7 cellular contexts compared by ENCODE assay signal in genomic region chr2:197088694-197089093, GRCh38.
DNase-seq lines count a peak whose midpoint lies in the region; ATAC-seq and TF ChIP-seq lines count a peak whose summit lies in the region.

No MANE protein-coding gene starts in this region.

- H3F3A ChIP-seq in GM23338 (replicated peaks; ENCODE audit: low read depth): no peaks in the 10 kb centered on the region

- no peaks in the 10 kb centered on the region for H3K36me3 ChIP-seq in GM23338 (ENCODE audit: insufficient read depth)
- H3K36me3 ChIP-seq in fibroblast of lung (ENCODE audit: control insufficient read depth, insufficient read depth, low read length): no peaks in the 10 kb centered on the region

- H3K4me3 ChIP-seq in GM23338 (no peak overlapping the region), fibroblast of lung (replicated peaks in 1 of 4; ENCODE audit: control extremely low read depth in 1 of 4, insufficient read depth in 1 of 4, low read depth in 3 of 4, low read length in 4 of 4) (no peak overlapping the region), retinal pigment epithelial cell (ENCODE audit: low read length) (no peak overlapping the region)

- peak; percentile 24 for DNase-seq in GM23338 (ENCODE audit: low spot score)
- peak; percentile 78 for DNase-seq in NCI-H2227 treated with DMSO at 0.1 percent for 48 hours (lab: John Stamatoyannopoulos, UW)
- DNase-seq in fibroblast of lung (ENCODE audit: low read depth in 2 of 2): peak; percentile 76 to 84
- DNase-seq in retinal pigment epithelial cell (ENCODE audit: low read depth): peak; percentile 50
- no peak for DNase-seq in OCI-M2 (lab: John Stamatoyannopoulos, UW; ENCODE audit: unreplicated experiment)
- no peak for DNase-seq in SKM-1 (lab: John Stamatoyannopoulos, UW; ENCODE audit: unreplicated experiment)
- no peak for DNase-seq in NCI-H146 (lab: John Stamatoyannopoulos, UW)

- no peaks in the 10 kb centered on the region for H3K9me3 ChIP-seq in fibroblast of lung (ENCODE audit: control insufficient read depth, insufficient read depth, low read depth, low read length)

- H3K9ac ChIP-seq in fibroblast of lung (ENCODE audit: insufficient read depth, low read length): no peak overlapping the region

- H3K27ac ChIP-seq in GM23338 (ENCODE audit: low read depth) (no peak overlapping the region), fibroblast of lung (ENCODE audit: insufficient read depth, low read length) (no peak overlapping the region)

- no peak for ATAC-seq in GM23338

- H3K27me3 ChIP-seq in GM23338 (ENCODE audit: insufficient read depth) (no peaks in the 10 kb centered on the region), fibroblast of lung (ENCODE audit: control insufficient read depth, insufficient read depth, low read length) (no peaks in the 10 kb centered on the region)

- H3K36me3 Mint-ChIP-seq in GM23338 (ENCODE audit: low read depth): no peaks in the 10 kb centered on the region

- TF ChIP-seq CTCF in GM23338 (conservative IDR thresholded peaks at IDR 0.05; ENCODE audit: low read depth in 2 of 2): no peak
- TF ChIP-seq CTCF in fibroblast of lung (conservative IDR thresholded peaks at IDR 0.05 in 1 of 2, IDR thresholded peaks at IDR 0.05 in 1 of 2; ENCODE audit: low read depth in 1 of 2, low read length in 2 of 2): no peak
- no peak for TF ChIP-seq CTCF in retinal pigment epithelial cell (conservative IDR thresholded peaks at IDR 0.05; ENCODE audit: low read depth, low read length)

- H3K27me3 Mint-ChIP-seq in GM23338 (ENCODE audit: insufficient read depth, low read depth, poor library complexity): no peaks in the 10 kb centered on the region

- H3K4me1 Mint-ChIP-seq in GM23338: no peaks in the 10 kb centered on the region; the same call in 2 of the 3 replicates

- H4K20me1 ChIP-seq in GM23338 (replicated peaks; ENCODE audit: insufficient read depth): no peaks in the 10 kb centered on the region
- no peaks in the 10 kb centered on the region for H4K20me1 ChIP-seq in fibroblast of lung (ENCODE audit: control insufficient read depth, extremely low read depth, insufficient read depth, low read length)

- H3K79me2 ChIP-seq in GM23338 (replicated peaks; ENCODE audit: insufficient read depth) (no peaks in the 10 kb centered on the region), fibroblast of lung (ENCODE audit: control insufficient read depth, insufficient read depth, low read length) (no peaks in the 10 kb centered on the region)

- H3K27ac Mint-ChIP-seq in GM23338: no peak overlapping the region

- H3K4me2 ChIP-seq in GM23338 (no peak overlapping the region), fibroblast of lung (ENCODE audit: extremely low read depth, insufficient read depth, low read length) (no peak overlapping the region)

- no peak overlapping the region for H3K4me3 Mint-ChIP-seq in GM23338

- H3K9me2 ChIP-seq in GM23338 (ENCODE audit: insufficient read depth): no peaks in the 10 kb centered on the region

- no peaks in the 10 kb centered on the region for H3K9me3 Mint-ChIP-seq in GM23338

- no peak overlapping the region for H2AFZ ChIP-seq in GM23338
- no peak overlapping the region for H2AFZ ChIP-seq in fibroblast of lung (ENCODE audit: low read length)

- H3K4me1 ChIP-seq in GM23338 (ENCODE audit: insufficient read depth): no peaks in the 10 kb centered on the region
- H3K4me1 ChIP-seq in fibroblast of lung (ENCODE audit: control insufficient read depth, extremely low read depth, insufficient read depth, low read length): no peaks in the 10 kb centered on the region

TF ChIP-seq in GM23338, 12 proteins besides CTCF, POLR2A, EP300 and RAD21 (continues in another document):
- TF ChIP-seq STAT1 (IDR thresholded peaks at IDR 0.05; ENCODE audit: unreplicated experiment): no peak
- TF ChIP-seq ZNF114 (CRISPR knock-in tag; IDR thresholded peaks at IDR 0.05): no peak
- TF ChIP-seq JUNB (IDR thresholded peaks at IDR 0.05; ENCODE audit: unreplicated experiment): no peak
- TF ChIP-seq EZH2 (IDR thresholded peaks at IDR 0.05; ENCODE audit: low read depth, unreplicated experiment): no peak
- no peak for TF ChIP-seq EZH2phosphoT487 (IDR thresholded peaks at IDR 0.05; ENCODE audit: unreplicated experiment)
- TF ChIP-seq NANOG (IDR thresholded peaks at IDR 0.05; ENCODE audit: borderline replicate concordance): no peak
- no peak for TF ChIP-seq ZNF462 (CRISPR knock-in tag; IDR thresholded peaks at IDR 0.05)
- TF ChIP-seq ETS1 (IDR thresholded peaks at IDR 0.05): no peak
- TF ChIP-seq POLR2AphosphoS5 (IDR thresholded peaks at IDR 0.05; ENCODE audit: low read depth): no peak
- TF ChIP-seq CREB1 (CRISPR knock-in tag; IDR thresholded peaks at IDR 0.05; ENCODE audit: low read depth): no peak

Comparison
In these comparisons a context has a peak if more than half of its experiments do, and no peak if none do; other contexts are left out.
1. DNase-seq: peak in GM23338 (single experiment), NCI-H2227 treated with DMSO at 0.1 percent for 48 hours (single experiment), fibroblast of lung (2 of 2) and retinal pigment epithelial cell (single experiment); none in OCI-M2 (single experiment), SKM-1 (single experiment) and NCI-H146 (single experiment).